ENCODE assay signal across 13 cellular contexts in the genomic region with DNA sequence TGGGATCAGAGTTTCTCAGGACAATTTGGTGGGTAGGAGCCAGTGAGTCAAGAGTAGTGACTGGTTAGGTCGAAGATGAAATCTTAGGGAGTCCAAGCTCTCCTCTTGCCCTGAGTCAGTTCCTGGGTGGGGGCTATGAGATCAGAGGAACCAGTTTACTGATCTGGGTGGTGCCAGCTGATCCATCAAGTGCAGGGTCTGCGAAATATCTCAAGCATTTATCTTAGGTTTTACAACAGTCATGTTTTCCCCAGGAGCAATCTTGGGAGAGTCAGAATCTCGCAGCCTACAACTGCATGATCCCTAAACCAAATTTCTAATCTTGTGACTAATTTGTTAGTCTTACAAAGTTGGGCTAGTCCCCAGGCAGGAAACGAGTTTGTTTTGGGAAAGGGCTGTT.
"Had no signal": no experiment of that assay in that cellular context is flagged by ENCODE, and none has a peak within 500 bp of the region (broad histone marks: within the 10 kb centered on the region; RNA-seq: fewer than 3 reads in every experiment).

No MANE protein-coding gene starts in this region.

- H3K27me3 Mint-ChIP-seq: activated naive CD8-positive, alpha-beta T cell; T-helper 17 cell had no signal

- DNase-seq: activated CD4-positive, alpha-beta T cell treated with anti-CD3 and anti-CD28 coated beads, Interleukin-2, amount 50 U/mL, for 4 hours; activated effector memory CD4-positive, alpha-beta T cell treated with anti-CD3 and anti-CD28 coated beads, Interleukin-2, amount 50 U/mL, for 16 hours; activated T-cell treated with anti-CD3 and anti-CD28 coated beads, Interleukin-2, amount 50 U/mL, for 1 hour; anterior cingulate cortex; hippocampal formation; kidney glomerular epithelial cell; T-helper 17 cell had no signal

- H3K36me3 Mint-ChIP-seq: activated naive CD8-positive, alpha-beta T cell; mesothelial cell of epicardium had no signal

- H3K9me3 ChIP-seq: tibial nerve, vagina had no signal

- H3K27ac ChIP-seq: cardiac muscle cell, tibial nerve, vagina had no signal

- ATAC-seq: activated CD4-positive, CD25-positive, alpha-beta regulatory T cell treated with anti-CD3 and anti-CD28 coated beads, Interleukin-2, amount 50 U/mL, for 24 hours; T-helper 17 cell had no signal

- H3K4me1 ChIP-seq: tibial nerve, vagina had no signal

- H3K36me3 ChIP-seq: cardiac muscle cell, tibial nerve, vagina had no signal

- H3K4me3 ChIP-seq: cardiac muscle cell, tibial nerve, vagina had no signal

- H3K4me1 Mint-ChIP-seq: T-helper 17 cell had no signal

- H3K4me3 Mint-ChIP-seq: activated naive CD8-positive, alpha-beta T cell; mesothelial cell of epicardium; T-helper 17 cell had no signal

- H3K27me3 ChIP-seq: cardiac muscle cell, tibial nerve, vagina had no signal
